ENCODE assay signal across 1 cellular context in the genomic region with DNA sequence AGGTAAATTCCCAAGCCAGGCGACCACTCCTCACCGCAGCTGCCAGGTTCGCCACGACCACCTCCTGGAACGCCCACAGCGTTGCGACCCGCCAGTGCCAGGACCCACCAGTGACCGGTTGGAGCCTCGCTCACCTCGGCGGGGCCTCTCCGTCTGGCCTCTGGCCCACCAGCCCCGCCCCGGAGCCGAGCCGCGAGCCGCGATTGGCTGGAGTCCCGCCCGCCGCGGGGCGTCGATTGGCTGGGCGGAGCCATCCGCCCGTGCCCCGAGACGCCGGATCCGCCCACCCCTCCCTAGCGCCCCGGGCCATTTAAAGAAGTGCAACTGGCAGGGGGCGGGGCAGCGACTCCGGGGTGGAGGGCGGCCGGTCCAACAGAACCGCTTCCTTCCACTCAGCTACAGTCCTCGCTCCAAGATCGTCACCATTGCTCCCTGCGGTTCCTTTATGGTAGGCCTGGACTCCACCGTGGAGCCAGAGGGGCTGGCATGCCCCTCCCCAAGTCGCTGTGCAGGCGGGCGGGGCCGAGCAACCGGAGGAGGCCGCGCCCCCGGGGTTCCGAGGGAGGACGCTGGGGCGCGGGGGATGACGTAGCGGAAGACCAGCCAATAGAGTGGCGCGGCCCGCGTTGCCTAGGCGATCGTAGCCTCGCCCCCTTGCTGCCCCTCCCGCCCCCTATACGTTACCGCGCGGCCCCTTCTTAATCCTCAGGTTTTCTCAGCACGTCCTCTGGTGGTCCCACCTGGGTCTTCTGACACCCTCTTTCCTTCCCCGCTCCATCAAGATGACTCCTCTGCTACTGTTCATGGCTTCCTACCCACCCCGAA.
TF ChIP-seq lines count a peak whose summit lies in the region.

A gene with protein sequence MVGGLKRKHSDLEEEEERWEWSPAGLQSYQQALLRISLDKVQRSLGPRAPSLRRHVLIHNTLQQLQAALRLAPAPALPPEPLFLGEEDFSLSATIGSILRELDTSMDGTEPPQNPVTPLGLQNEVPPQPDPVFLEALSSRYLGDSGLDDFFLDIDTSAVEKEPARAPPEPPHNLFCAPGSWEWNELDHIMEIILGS (minus strand): TSS at position 155 of the 825 bp plus-strand sequence. CDS start 2,255 bp downstream, outside the sequence.

TF ChIP-seq in HepG2, 621 proteins besides CTCF, POLR2A, EP300 and RAD21 (continued from another document and continues in another):
- TF ChIP-seq, protein P1, sequence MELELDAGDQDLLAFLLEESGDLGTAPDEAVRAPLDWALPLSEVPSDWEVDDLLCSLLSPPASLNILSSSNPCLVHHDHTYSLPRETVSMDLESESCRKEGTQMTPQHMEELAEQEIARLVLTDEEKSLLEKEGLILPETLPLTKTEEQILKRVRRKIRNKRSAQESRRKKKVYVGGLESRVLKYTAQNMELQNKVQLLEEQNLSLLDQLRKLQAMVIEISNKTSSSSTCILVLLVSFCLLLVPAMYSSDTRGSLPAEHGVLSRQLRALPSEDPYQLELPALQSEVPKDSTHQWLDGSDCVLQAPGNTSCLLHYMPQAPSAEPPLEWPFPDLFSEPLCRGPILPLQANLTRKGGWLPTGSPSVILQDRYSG (CRISPR knock-in tag; IDR thresholded peaks at IDR 0.05): 0 out of 2 replicates have a peak, but pooled peaks have one; percentile 47
- no peak for TF ChIP-seq ZNF432 (CRISPR knock-in tag; IDR thresholded peaks at IDR 0.05; ENCODE audit: borderline replicate concordance)
- peak; percentile 55; the same call in 1 of the 2 replicates for TF ChIP-seq KDM5B (CRISPR knock-in tag; IDR thresholded peaks at IDR 0.05; ENCODE audit: borderline replicate concordance)
- TF ChIP-seq, protein P2, sequence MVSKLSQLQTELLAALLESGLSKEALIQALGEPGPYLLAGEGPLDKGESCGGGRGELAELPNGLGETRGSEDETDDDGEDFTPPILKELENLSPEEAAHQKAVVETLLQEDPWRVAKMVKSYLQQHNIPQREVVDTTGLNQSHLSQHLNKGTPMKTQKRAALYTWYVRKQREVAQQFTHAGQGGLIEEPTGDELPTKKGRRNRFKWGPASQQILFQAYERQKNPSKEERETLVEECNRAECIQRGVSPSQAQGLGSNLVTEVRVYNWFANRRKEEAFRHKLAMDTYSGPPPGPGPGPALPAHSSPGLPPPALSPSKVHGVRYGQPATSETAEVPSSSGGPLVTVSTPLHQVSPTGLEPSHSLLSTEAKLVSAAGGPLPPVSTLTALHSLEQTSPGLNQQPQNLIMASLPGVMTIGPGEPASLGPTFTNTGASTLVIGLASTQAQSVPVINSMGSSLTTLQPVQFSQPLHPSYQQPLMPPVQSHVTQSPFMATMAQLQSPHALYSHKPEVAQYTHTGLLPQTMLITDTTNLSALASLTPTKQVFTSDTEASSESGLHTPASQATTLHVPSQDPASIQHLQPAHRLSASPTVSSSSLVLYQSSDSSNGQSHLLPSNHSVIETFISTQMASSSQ (IDR thresholded peaks at IDR 0.05; ENCODE audit: low read depth): no peak
- TF ChIP-seq, protein P2 (CRISPR knock-in tag; IDR thresholded peaks at IDR 0.05; ENCODE audit: borderline replicate concordance): 0 out of 2 replicates have a peak, but pooled peaks have one; percentile 16
- no peak for TF ChIP-seq RBM22 (optimal IDR thresholded peaks at IDR 0.05; ENCODE audit: low read length)
- TF ChIP-seq, protein P3, sequence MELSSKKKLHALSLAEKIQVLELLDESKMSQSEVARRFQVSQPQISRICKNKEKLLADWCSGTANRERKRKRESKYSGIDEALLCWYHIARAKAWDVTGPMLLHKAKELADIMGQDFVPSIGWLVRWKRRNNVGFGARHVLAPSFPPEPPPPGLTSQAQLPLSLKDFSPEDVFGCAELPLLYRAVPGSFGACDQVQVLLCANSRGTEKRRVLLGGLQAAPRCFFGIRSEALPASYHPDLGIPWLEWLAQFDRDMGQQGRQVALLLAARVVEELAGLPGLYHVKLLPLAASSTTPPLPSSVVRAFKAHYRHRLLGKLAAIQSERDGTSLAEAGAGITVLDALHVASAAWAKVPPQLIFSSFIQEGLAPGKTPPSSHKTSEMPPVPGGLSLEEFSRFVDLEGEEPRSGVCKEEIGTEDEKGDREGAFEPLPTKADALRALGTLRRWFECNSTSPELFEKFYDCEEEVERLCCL (CRISPR knock-in tag; IDR thresholded peaks at IDR 0.05; ENCODE audit: borderline replicate concordance): peak; percentile 87
- TF ChIP-seq, protein P4, sequence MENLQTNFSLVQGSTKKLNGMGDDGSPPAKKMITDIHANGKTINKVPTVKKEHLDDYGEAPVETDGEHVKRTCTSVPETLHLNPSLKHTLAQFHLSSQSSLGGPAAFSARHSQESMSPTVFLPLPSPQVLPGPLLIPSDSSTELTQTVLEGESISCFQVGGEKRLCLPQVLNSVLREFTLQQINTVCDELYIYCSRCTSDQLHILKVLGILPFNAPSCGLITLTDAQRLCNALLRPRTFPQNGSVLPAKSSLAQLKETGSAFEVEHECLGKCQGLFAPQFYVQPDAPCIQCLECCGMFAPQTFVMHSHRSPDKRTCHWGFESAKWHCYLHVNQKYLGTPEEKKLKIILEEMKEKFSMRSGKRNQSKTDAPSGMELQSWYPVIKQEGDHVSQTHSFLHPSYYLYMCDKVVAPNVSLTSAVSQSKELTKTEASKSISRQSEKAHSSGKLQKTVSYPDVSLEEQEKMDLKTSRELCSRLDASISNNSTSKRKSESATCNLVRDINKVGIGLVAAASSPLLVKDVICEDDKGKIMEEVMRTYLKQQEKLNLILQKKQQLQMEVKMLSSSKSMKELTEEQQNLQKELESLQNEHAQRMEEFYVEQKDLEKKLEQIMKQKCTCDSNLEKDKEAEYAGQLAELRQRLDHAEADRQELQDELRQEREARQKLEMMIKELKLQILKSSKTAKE (CRISPR knock-in tag; IDR thresholded peaks at IDR 0.05; ENCODE audit: borderline replicate concordance): no peak
- no peak for TF ChIP-seq SP1 (IDR thresholded peaks at IDR 0.05)
- TF ChIP-seq SP1 (CRISPR knock-in tag; IDR thresholded peaks at IDR 0.05): peak; percentile 86
- TF ChIP-seq PAF1 (CRISPR knock-in tag; IDR thresholded peaks at IDR 0.05): no peak
- no peak for TF ChIP-seq HNF4G (IDR thresholded peaks at IDR 0.05; ENCODE audit: borderline replicate concordance, low read depth, low read length)
- TF ChIP-seq HNF4G (CRISPR knock-in tag; IDR thresholded peaks at IDR 0.05; ENCODE audit: borderline replicate concordance, low read depth): no peak
- no peak for TF ChIP-seq FOXA1 (IDR thresholded peaks at IDR 0.05)
- no peak for TF ChIP-seq FOXA1 (CRISPR knock-in tag; IDR thresholded peaks at IDR 0.05)
- TF ChIP-seq, protein P5, sequence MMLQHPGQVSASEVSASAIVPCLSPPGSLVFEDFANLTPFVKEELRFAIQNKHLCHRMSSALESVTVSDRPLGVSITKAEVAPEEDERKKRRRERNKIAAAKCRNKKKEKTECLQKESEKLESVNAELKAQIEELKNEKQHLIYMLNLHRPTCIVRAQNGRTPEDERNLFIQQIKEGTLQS (CRISPR knock-in tag; IDR thresholded peaks at IDR 0.05): no peak
- TF ChIP-seq, protein P6, sequence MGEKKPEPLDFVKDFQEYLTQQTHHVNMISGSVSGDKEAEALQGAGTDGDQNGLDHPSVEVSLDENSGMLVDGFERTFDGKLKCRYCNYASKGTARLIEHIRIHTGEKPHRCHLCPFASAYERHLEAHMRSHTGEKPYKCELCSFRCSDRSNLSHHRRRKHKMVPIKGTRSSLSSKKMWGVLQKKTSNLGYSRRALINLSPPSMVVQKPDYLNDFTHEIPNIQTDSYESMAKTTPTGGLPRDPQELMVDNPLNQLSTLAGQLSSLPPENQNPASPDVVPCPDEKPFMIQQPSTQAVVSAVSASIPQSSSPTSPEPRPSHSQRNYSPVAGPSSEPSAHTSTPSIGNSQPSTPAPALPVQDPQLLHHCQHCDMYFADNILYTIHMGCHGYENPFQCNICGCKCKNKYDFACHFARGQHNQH (CRISPR knock-in tag; IDR thresholded peaks at IDR 0.05): 0 out of 2 replicates have a peak, but pooled peaks have one; percentile 27
- no peak for TF ChIP-seq MBD4 (IDR thresholded peaks at IDR 0.05; ENCODE audit: borderline replicate concordance, low read length)
- TF ChIP-seq ZNF232 (CRISPR knock-in tag; IDR thresholded peaks at IDR 0.05; ENCODE audit: borderline replicate concordance): no peak
- TF ChIP-seq ZFP41 (CRISPR knock-in tag; IDR thresholded peaks at IDR 0.05; ENCODE audit: borderline replicate concordance): no peak
- no peak for TF ChIP-seq TBL1XR1 (IDR thresholded peaks at IDR 0.05; ENCODE audit: borderline replicate concordance, low read length, partially characterized antibody)
- TF ChIP-seq, protein P7, sequence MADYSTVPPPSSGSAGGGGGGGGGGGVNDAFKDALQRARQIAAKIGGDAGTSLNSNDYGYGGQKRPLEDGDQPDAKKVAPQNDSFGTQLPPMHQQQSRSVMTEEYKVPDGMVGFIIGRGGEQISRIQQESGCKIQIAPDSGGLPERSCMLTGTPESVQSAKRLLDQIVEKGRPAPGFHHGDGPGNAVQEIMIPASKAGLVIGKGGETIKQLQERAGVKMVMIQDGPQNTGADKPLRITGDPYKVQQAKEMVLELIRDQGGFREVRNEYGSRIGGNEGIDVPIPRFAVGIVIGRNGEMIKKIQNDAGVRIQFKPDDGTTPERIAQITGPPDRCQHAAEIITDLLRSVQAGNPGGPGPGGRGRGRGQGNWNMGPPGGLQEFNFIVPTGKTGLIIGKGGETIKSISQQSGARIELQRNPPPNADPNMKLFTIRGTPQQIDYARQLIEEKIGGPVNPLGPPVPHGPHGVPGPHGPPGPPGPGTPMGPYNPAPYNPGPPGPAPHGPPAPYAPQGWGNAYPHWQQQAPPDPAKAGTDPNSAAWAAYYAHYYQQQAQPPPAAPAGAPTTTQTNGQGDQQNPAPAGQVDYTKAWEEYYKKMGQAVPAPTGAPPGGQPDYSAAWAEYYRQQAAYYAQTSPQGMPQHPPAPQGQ (CRISPR knock-in tag; IDR thresholded peaks at IDR 0.05; ENCODE audit: borderline replicate concordance): no peak
- TF ChIP-seq XBP1 (CRISPR knock-in tag; IDR thresholded peaks at IDR 0.05): no peak
- TF ChIP-seq SMC3 (IDR thresholded peaks at IDR 0.05; ENCODE audit: low read length): peak; percentile 64
- TF ChIP-seq CCDC6 (CRISPR knock-in tag; IDR thresholded peaks at IDR 0.05): no peak; the same call in 1 of the 2 replicates
- no peak for TF ChIP-seq NKX3-1 (CRISPR knock-in tag; IDR thresholded peaks at IDR 0.05)
- peak; percentile 33; the same call in 1 of the 2 replicates for TF ChIP-seq ZIK1 (CRISPR knock-in tag; IDR thresholded peaks at IDR 0.05; ENCODE audit: borderline replicate concordance, low read depth)
- TF ChIP-seq IRX3 (CRISPR knock-in tag; IDR thresholded peaks at IDR 0.05; ENCODE audit: borderline replicate concordance, low read depth): no peak
- TF ChIP-seq, protein P8, sequence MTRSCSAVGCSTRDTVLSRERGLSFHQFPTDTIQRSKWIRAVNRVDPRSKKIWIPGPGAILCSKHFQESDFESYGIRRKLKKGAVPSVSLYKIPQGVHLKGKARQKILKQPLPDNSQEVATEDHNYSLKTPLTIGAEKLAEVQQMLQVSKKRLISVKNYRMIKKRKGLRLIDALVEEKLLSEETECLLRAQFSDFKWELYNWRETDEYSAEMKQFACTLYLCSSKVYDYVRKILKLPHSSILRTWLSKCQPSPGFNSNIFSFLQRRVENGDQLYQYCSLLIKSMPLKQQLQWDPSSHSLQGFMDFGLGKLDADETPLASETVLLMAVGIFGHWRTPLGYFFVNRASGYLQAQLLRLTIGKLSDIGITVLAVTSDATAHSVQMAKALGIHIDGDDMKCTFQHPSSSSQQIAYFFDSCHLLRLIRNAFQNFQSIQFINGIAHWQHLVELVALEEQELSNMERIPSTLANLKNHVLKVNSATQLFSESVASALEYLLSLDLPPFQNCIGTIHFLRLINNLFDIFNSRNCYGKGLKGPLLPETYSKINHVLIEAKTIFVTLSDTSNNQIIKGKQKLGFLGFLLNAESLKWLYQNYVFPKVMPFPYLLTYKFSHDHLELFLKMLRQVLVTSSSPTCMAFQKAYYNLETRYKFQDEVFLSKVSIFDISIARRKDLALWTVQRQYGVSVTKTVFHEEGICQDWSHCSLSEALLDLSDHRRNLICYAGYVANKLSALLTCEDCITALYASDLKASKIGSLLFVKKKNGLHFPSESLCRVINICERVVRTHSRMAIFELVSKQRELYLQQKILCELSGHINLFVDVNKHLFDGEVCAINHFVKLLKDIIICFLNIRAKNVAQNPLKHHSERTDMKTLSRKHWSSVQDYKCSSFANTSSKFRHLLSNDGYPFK (CRISPR knock-in tag; IDR thresholded peaks at IDR 0.05; ENCODE audit: borderline replicate concordance): no peak
- TF ChIP-seq, protein P9, sequence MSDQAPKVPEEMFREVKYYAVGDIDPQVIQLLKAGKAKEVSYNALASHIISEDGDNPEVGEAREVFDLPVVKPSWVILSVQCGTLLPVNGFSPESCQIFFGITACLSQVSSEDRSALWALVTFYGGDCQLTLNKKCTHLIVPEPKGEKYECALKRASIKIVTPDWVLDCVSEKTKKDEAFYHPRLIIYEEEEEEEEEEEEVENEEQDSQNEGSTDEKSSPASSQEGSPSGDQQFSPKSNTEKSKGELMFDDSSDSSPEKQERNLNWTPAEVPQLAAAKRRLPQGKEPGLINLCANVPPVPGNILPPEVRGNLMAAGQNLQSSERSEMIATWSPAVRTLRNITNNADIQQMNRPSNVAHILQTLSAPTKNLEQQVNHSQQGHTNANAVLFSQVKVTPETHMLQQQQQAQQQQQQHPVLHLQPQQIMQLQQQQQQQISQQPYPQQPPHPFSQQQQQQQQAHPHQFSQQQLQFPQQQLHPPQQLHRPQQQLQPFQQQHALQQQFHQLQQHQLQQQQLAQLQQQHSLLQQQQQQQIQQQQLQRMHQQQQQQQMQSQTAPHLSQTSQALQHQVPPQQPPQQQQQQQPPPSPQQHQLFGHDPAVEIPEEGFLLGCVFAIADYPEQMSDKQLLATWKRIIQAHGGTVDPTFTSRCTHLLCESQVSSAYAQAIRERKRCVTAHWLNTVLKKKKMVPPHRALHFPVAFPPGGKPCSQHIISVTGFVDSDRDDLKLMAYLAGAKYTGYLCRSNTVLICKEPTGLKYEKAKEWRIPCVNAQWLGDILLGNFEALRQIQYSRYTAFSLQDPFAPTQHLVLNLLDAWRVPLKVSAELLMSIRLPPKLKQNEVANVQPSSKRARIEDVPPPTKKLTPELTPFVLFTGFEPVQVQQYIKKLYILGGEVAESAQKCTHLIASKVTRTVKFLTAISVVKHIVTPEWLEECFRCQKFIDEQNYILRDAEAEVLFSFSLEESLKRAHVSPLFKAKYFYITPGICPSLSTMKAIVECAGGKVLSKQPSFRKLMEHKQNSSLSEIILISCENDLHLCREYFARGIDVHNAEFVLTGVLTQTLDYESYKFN (CRISPR knock-in tag; conservative IDR thresholded peaks at IDR 0.05): peak; percentile 61
- no peak for TF ChIP-seq ZNF354B (CRISPR knock-in tag; IDR thresholded peaks at IDR 0.05)
- no peak; the same call in 1 of the 2 replicates for TF ChIP-seq TMF1 (CRISPR knock-in tag; IDR thresholded peaks at IDR 0.05; ENCODE audit: low read depth)
- TF ChIP-seq BRCA1 (CRISPR knock-in tag; IDR thresholded peaks at IDR 0.05): no peak
- TF ChIP-seq ZFP90 (CRISPR knock-in tag; IDR thresholded peaks at IDR 0.05; ENCODE audit: borderline replicate concordance): no peak
- TF ChIP-seq ZMYM2 (CRISPR knock-in tag; IDR thresholded peaks at IDR 0.05): no peak
- no peak for TF ChIP-seq RORA (CRISPR knock-in tag; IDR thresholded peaks at IDR 0.05)
